23 cellular contexts compared by ENCODE assay signal in the genomic region with DNA sequence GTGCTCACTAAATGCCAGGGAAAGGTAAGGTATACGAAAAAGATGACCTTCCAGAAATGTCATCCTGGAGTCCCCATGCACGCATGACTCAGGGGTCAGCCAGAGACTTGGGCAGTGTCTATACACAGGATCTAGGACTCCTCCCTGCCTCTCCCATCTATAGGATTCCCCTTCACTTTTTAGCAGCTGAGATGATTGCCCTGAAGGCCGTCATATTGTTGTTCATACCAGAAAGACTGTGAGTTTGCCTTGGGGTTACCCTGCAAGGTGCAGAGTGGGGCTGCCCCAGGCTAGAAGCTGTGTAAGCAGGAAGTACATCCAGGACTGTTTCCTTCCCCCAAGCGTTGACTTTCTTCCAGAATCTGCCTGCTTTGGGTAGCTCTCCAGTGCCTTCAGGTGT. TPM values are rescaled to one million over a fixed set of nuclear protein-coding genes. Genes with fewer than 3 reads are reported as not detected.
DNase-seq lines count a peak whose midpoint lies in the region; ATAC-seq and TF ChIP-seq lines count a peak whose summit lies in the region.
"Had no signal": no experiment of that assay in that cellular context is flagged by ENCODE, and none has a peak within 500 bp of the region (broad histone marks: within the 10 kb centered on the region; RNA-seq: fewer than 3 reads in every experiment).

No MANE protein-coding gene starts in this region.

- no peaks in the 10 kb centered on the region for H3K27me3 Mint-ChIP-seq in osteocyte (ENCODE audit: unreplicated experiment)
- H3K27me3 Mint-ChIP-seq in HFFc6 (ENCODE audit: insufficient read depth): peaks cover 3% of the 10 kb centered on the region
- H3K27me3 Mint-ChIP-seq: B cell; CD4-positive, alpha-beta T cell had no signal

- H3K9me3 Mint-ChIP-seq in osteocyte (ENCODE audit: unreplicated experiment): no peaks in the 10 kb centered on the region
- H3K9me3 Mint-ChIP-seq in HFFc6: no peaks in the 10 kb centered on the region
- H3K9me3 Mint-ChIP-seq: CD4-positive, alpha-beta T cell; CD8-positive, alpha-beta T cell had no signal

- ATAC-seq in Right ventricle myocardium inferior: no peak
- ATAC-seq: A549; CD8-positive, alpha-beta T cell; GM12878 had no signal

- no peaks in the 10 kb centered on the region for H3K9me3 ChIP-seq in right atrium auricular region
- H3K9me3 ChIP-seq: A549; BLaER1 treated with 17β-estradiol and CSF1 and Interleukin-3, amounts not matched to agents 10 nM and 100 nM; Caco-2 had no signal

- H3K27me3 ChIP-seq in right atrium auricular region: no peaks in the 10 kb centered on the region
- H3K27me3 ChIP-seq: BLaER1 treated with 17β-estradiol and CSF1 and Interleukin-3, amounts not matched to agents 10 nM and 100 nM had no signal

- H3K27ac ChIP-seq in right atrium auricular region: no peak overlapping the region
- H3K27ac ChIP-seq: 22Rv1; A549; BLaER1 treated with 17β-estradiol and CSF1 and Interleukin-3, amounts not matched to agents 10 nM and 100 nM; C4-2B had no signal

- no peak overlapping the region for H3K27ac Mint-ChIP-seq in osteocyte (ENCODE audit: unreplicated experiment)
- no peak overlapping the region for H3K27ac Mint-ChIP-seq in HFFc6
- H3K27ac Mint-ChIP-seq: B cell; CD4-positive, alpha-beta T cell; CD8-positive, alpha-beta T cell had no signal

- H3K4me3 ChIP-seq in right atrium auricular region: no peak overlapping the region
- H3K4me3 ChIP-seq: A549; BLaER1 treated with 17β-estradiol and CSF1 and Interleukin-3, amounts not matched to agents 10 nM and 100 nM; GM12878 had no signal

- H3K36me3 ChIP-seq in right atrium auricular region: no peaks in the 10 kb centered on the region
- H3K36me3 ChIP-seq: BLaER1 treated with 17β-estradiol and CSF1 and Interleukin-3, amounts not matched to agents 10 nM and 100 nM had no signal

- DNase-seq in right atrium auricular region (ENCODE audit: low spot score) (peak; percentile 23), Right ventricle myocardium inferior (ENCODE audit: missing footprints) (no peak), osteocyte (ENCODE audit: extremely low spot score, unreplicated experiment) (peak; percentile 53), NCI-H187 treated with DMSO at 0.1 percent for 48 hours (lab: John Stamatoyannopoulos, UW) (no peak), HFFc6 (no peak)
- DNase-seq: AML-193; Caco-2; Calu3; CD4-positive, alpha-beta T cell; CD8-positive, alpha-beta T cell; DMS 273 treated with DMSO at 0.1 percent for 48 hours; DMS153; DMS53; DMS79; DND-41; GDM1 had no signal

- no peaks in the 10 kb centered on the region for H3K4me1 ChIP-seq in right atrium auricular region
- H3K4me1 ChIP-seq: A549, Caco-2 had no signal

- H3K4me1 Mint-ChIP-seq in osteocyte (ENCODE audit: unreplicated experiment) (no peaks in the 10 kb centered on the region), HFFc6 (ENCODE audit: low read depth) (peaks cover 7% of the 10 kb centered on the region; the same call in 1 of the 2 replicates)
- H3K4me1 Mint-ChIP-seq: B cell had no signal

- TF ChIP-seq CTCF in right atrium auricular region (IDR thresholded peaks at IDR 0.05): no peak
- TF ChIP-seq CTCF in osteocyte (IDR thresholded peaks at IDR 0.05): no peak
- no peak for TF ChIP-seq CTCF in HFFc6 (IDR thresholded peaks at IDR 0.05)

- H3K4me3 Mint-ChIP-seq in osteocyte (ENCODE audit: unreplicated experiment) (no peak overlapping the region), HFFc6 (no peak overlapping the region)
- H3K4me3 Mint-ChIP-seq: B cell; CD4-positive, alpha-beta T cell; CD8-positive, alpha-beta T cell had no signal

- H3K36me3 Mint-ChIP-seq in osteocyte (ENCODE audit: unreplicated experiment) (no peaks in the 10 kb centered on the region), HFFc6 (ENCODE audit: low read depth) (no peaks in the 10 kb centered on the region)
- H3K36me3 Mint-ChIP-seq: CD8-positive, alpha-beta T cell had no signal

- intact Hi-C loops in Right ventricle myocardium inferior (cut with DNase I): no loop called here

RNA-seq across cellular contexts. Expression of a gene that starts 55.1 kb away (rescaled TPM):
- total RNA-seq in right atrium auricular region (1 to 10 TPM in 1 of 2 donors, under 1 TPM in 1; 0.56 to 3.3 TPM), Right ventricle myocardium inferior (1.8 TPM), osteocyte (13.2 and 13.4 TPM in 2 replicates)
- 1 to 10 TPM; 4.0 to 5.3 (median 4.7) TPM for total RNA-seq in HFFc6 (2021; fragmentation: NEBNext Ultra II Directional; extraction: Animal tissue kit (Norgen Biotek cat#: 25700))
- total RNA-seq: Caco-2, G401, GM12878 had no signal

Comparison
In these comparisons a context has a peak if more than half of its experiments do, and no peak if none do; other contexts are left out.
1. DNase-seq: peak in right atrium auricular region (single experiment) and osteocyte (single experiment); none in Right ventricle myocardium inferior (single experiment), NCI-H187 treated with DMSO at 0.1 percent for 48 hours (single experiment) and HFFc6 (single experiment).